ENCODE assay signal across 7 cellular contexts in the genomic region with DNA sequence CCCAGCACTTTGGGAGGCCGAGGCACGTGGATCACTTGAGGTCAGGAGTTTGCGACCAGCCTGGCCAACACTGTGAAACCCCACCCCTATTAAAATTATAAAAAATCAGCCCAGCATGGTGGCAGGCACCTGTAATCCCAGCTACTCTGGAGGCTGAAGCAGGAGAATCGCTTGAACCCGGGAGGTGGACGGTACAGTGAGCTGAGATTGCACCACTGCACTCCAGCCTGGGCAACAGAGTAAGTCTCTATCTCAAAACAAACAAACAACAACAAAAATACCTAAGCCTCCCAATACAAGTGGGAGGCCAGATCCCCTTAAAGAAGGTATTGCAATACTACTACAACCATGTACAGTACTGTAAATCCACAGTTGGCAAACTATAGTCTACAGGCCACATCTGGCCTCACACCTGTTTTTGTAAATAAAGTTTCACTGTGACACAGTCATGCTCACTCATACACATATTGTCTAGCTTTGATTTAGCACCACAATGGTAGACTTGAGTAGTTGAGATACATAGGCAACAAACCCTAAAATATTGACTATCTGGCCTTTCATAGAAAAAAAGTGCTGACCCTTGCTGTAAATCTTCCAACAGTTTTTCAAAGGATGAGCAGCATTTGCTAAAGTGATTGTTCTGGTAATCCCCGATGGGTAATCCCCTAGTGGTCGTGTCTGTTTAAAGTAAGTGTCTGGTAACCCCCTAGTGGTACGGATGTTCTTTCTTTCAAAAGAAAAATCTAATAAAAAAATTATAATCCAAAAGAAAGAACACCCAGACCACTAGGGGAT.
DNase-seq lines count a peak whose midpoint lies in the region; ATAC-seq lines count a peak whose summit lies in the region.

No MANE protein-coding gene starts in this region.

- peak overlapping the region in 5 of 6 donors; percentile 19 to 84 (median 80) for H3K27ac Mint-ChIP-seq in naive B cell

- peaks cover 5 to 22% (median 16%) of the 10 kb centered on the region in 3 donors for H3K4me1 Mint-ChIP-seq in naive B cell

- peak; percentile 54 for ATAC-seq in GM18858 (IDR thresholded peaks at IDR 0.05; ENCODE audit: unreplicated experiment)
- peak; percentile 56 for ATAC-seq in GM21576 (IDR thresholded peaks at IDR 0.05; ENCODE audit: unreplicated experiment)
- ATAC-seq in HG03457 (IDR thresholded peaks at IDR 0.05; ENCODE audit: unreplicated experiment): peak; percentile 51
- peak; percentile 78 to 86 for ATAC-seq in naive B cell (ENCODE audit: low read depth in 2 of 2)

- H3K9me3 Mint-ChIP-seq in naive B cell: peaks cover 0 to 5% (median 4%) of the 10 kb centered on the region in 7 donors

- intact Hi-C loops in posterior vena cava (cut with DNase I): loop anchor here in 1 of 2 donors (5.0 kb wide), 1 partner anchor 1754 kb away; no protein-coding TSS in a partner anchor

- no peaks in the 10 kb centered on the region for H3K27me3 Mint-ChIP-seq in naive B cell

- DNase-seq in naive B cell: peak; percentile 46
- DNase-seq in mesenteric fat pad (ENCODE audit: low spot score): no peak
- no peak for DNase-seq in posterior vena cava (ENCODE audit: low spot score)
- no peak for DNase-seq in occipital lobe (lab: John Stamatoyannopoulos, UW)

- H3K4me3 Mint-ChIP-seq in naive B cell: peak overlapping the region in 1 of 8 donors; percentile 38

- peaks cover 4 to 7% of the 10 kb centered on the region in 2 donors for H3K36me3 Mint-ChIP-seq in naive B cell
